ENCODE assay signal across 13 cellular contexts in the genomic region with DNA sequence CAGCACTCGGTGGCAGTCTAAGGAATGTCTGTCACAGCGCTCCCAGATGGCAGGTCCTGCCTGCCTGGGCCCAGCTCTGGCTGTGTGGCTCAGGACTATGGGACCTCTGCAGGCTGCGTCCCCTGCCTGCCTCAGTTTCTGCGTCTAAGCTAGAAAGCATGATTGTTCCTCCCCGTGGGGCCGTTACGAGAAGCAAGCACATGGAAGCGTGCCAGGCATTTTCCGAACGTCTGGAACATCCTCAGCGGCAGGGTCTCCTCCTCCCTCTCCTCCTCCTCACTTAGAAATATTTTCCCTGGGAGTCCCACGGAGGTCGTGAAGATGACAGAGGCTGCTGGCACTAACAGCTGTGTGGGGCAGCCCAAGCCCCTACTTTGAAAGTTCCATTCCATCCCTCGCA. TPM values are rescaled to one million over a fixed set of nuclear protein-coding genes. Genes with fewer than 3 reads are reported as not detected.
A peak's percentile ranks its signal among the peaks of the same experiment; 100 is the strongest.
DNase-seq lines count a peak whose midpoint lies in the region; ATAC-seq and TF ChIP-seq lines count a peak whose summit lies in the region.
"Had no signal": no experiment of that assay in that cellular context is flagged by ENCODE, and none has a peak within 500 bp of the region (broad histone marks: within the 10 kb centered on the region; RNA-seq: fewer than 3 reads in every experiment).

No MANE protein-coding gene starts in this region.

- peak overlapping the region in 4 of 6 donors; percentile 20 to 99 (median 60) for H3K27ac Mint-ChIP-seq in immature natural killer cell
- H3K27ac Mint-ChIP-seq: dendritic cell treated with granulocyte-macrophage colony-stimulating factor and Interleukin-4, amounts not matched to agents 40 ng/mL and 50 ng/mL, for 4 days had no signal

- no peak for TF ChIP-seq POLR2A in vagina (IDR thresholded peaks at IDR 0.05)

- no peak for DNase-seq in SK-N-SH
- no peak for DNase-seq in immature natural killer cell
- DNase-seq in psoas muscle: peak in 1 of 2 donors; percentile 69
- DNase-seq in vagina (ENCODE audit: extremely low spot score in 2 of 2): no peak
- DNase-seq in AG20443 (ENCODE audit: low spot score): no peak
- no peak for DNase-seq in foreskin keratinocyte
- DNase-seq in glomerular visceral epithelial cell (ENCODE audit: extremely low spot score): no peak
- DNase-seq: NCI-H1417 treated with DMSO at 0.1 percent for 48 hours; NCI-H526 treated with DMSO at 0.1 percent for 48 hours; stimulated activated CD4-positive, alpha-beta T cell treated with anti-CD3 and anti-CD28 coated beads, Interleukin-4, amount 100 ng/mL, for 4 hours had no signal

- peaks cover 29% of the 10 kb centered on the region for H3F3A ChIP-seq in SK-N-SH (replicated peaks; ENCODE audit: insufficient read depth)

- H3K9me3 Mint-ChIP-seq in immature natural killer cell: no peaks in the 10 kb centered on the region
- H3K9me3 Mint-ChIP-seq: dendritic cell treated with granulocyte-macrophage colony-stimulating factor and Interleukin-4, amounts not matched to agents 40 ng/mL and 50 ng/mL, for 4 days had no signal

- no peaks in the 10 kb centered on the region for H3K9me2 ChIP-seq in SK-N-SH

- POLR2A ChIA-PET in SK-N-SH (lab: Yijun Ruan, JAX): no interaction called here

- peaks cover 23% of the 10 kb centered on the region in 3 donors for H3K27me3 Mint-ChIP-seq in immature natural killer cell (ENCODE audit: low read depth in 3 of 3)

- no peak for TF ChIP-seq CTCF in SK-N-SH (IDR thresholded peaks at IDR 0.05)
- no peak for TF ChIP-seq CTCF in psoas muscle (IDR thresholded peaks at IDR 0.05)
- TF ChIP-seq CTCF in vagina (IDR thresholded peaks at IDR 0.05): no peak
- no peak for TF ChIP-seq CTCF in foreskin keratinocyte (conservative IDR thresholded peaks at IDR 0.05)

- H3K27ac ChIP-seq in SK-N-SH (ENCODE audit: low read depth in 2 of 2, low read length in 1 of 2): peak overlapping the region; percentile 73 to 96; a peak in 3 of 4 replicates
- peak overlapping the region; percentile 93 for H3K27ac ChIP-seq in psoas muscle
- H3K27ac ChIP-seq in vagina: peak overlapping the region; percentile 90
- H3K27ac ChIP-seq in foreskin keratinocyte: no peak overlapping the region
- H3K27ac ChIP-seq: 22Rv1 had no signal

- no peaks in the 10 kb centered on the region for H3K36me3 Mint-ChIP-seq in immature natural killer cell

- H3K36me3 ChIP-seq in SK-N-SH (replicated peaks in 1 of 2; ENCODE audit: control insufficient read depth in 1 of 2, insufficient read depth in 2 of 2, low read length in 1 of 2) (peaks cover 0 to 2% of the 10 kb centered on the region in 2 experiments), psoas muscle (ENCODE audit: insufficient read depth in 1 of 2, low read depth in 1 of 2) (no peaks in the 10 kb centered on the region), vagina (no peaks in the 10 kb centered on the region)

- no peaks in the 10 kb centered on the region for H3K27me3 ChIP-seq in SK-N-SH (ENCODE audit: insufficient read depth)
- H3K27me3 ChIP-seq in psoas muscle (ENCODE audit: insufficient read depth in 3 of 3, low read length in 2 of 3): no peaks in the 10 kb centered on the region
- no peaks in the 10 kb centered on the region for H3K27me3 ChIP-seq in vagina
- peaks cover 3% of the 10 kb centered on the region for H3K27me3 ChIP-seq in foreskin keratinocyte

- ATAC-seq in SK-N-SH treated with all-trans-retinoic acid at 6 μM for 48 hours (no peak), psoas muscle (no peak), foreskin keratinocyte (no peak)

- CTCF ChIA-PET in SK-N-SH (lab: Yijun Ruan, JAX): interaction anchor here (0.7 to 10.7 kb wide), 7 partner anchors 16 to 104 kb away, joined by 3 to 211 read pairs (median 33); no protein-coding TSS in a partner anchor

- WGBS in SK-N-SH (ENCODE audit: low lambda C conversion rate): 94% methylated on average over 11 of the region's 14 CpGs
- WGBS in psoas muscle, 3 donors: 35 to 55% (median 38%) methylated on average over 14 of the region's 14 CpGs

- peaks cover 30 to 35% of the 10 kb centered on the region in 2 donors for H3K4me1 Mint-ChIP-seq in immature natural killer cell

- H3K9ac ChIP-seq in SK-N-SH: peak overlapping the region; percentile 58; the same call in 1 of the 2 replicates

- H3K79me2 ChIP-seq in SK-N-SH (ENCODE audit: insufficient read depth): peaks cover 53% of the 10 kb centered on the region

- no peak for TF ChIP-seq RAD21 in SK-N-SH (IDR thresholded peaks at IDR 0.05; ENCODE audit: low read length)

- peak overlapping the region; percentile 59 for H3K4me2 ChIP-seq in SK-N-SH

- no peak overlapping the region for H3K4me3 Mint-ChIP-seq in immature natural killer cell
- H3K4me3 Mint-ChIP-seq: dendritic cell treated with granulocyte-macrophage colony-stimulating factor and Interleukin-4, amounts not matched to agents 40 ng/mL and 50 ng/mL, for 4 days had no signal

- H3K4me1 ChIP-seq in SK-N-SH (ENCODE audit: control insufficient read depth in 1 of 2, insufficient read depth in 2 of 2, low read depth in 1 of 2, low read length in 1 of 2) (peaks cover 41 to 47% of the 10 kb centered on the region in 2 experiments), psoas muscle (peaks cover 59% of the 10 kb centered on the region), vagina (peaks cover 48% of the 10 kb centered on the region), foreskin keratinocyte (peaks cover 16% of the 10 kb centered on the region)

- H3K9me3 ChIP-seq in SK-N-SH (no peaks in the 10 kb centered on the region), psoas muscle (no peaks in the 10 kb centered on the region), vagina (no peaks in the 10 kb centered on the region)

- H4K20me1 ChIP-seq in SK-N-SH (ENCODE audit: insufficient read depth): no peaks in the 10 kb centered on the region

- H3K4me3 ChIP-seq in SK-N-SH (ENCODE audit: low read depth in 2 of 2, low read length in 1 of 2) (no peak overlapping the region), psoas muscle (no peak overlapping the region), vagina (peak overlapping the region in 1 of 2 donors; percentile 4)

- TF ChIP-seq EP300 in SK-N-SH (IDR thresholded peaks at IDR 0.05; ENCODE audit: borderline replicate concordance in 1 of 2, low read depth in 1 of 2, low read length in 1 of 2): no peak

- intact Hi-C loops in psoas muscle (cut with DNase I): loop anchor here in 1 of 2 donors (5.0 kb wide), 1 partner anchor 73 kb away; no protein-coding TSS in a partner anchor
- intact Hi-C loops in vagina (cut with DNase I): no loop called here

- no peak overlapping the region for H2AFZ ChIP-seq in SK-N-SH (ENCODE audit: low read depth)

TF ChIP-seq in SK-N-SH, 30 proteins besides CTCF, POLR2A, EP300 and RAD21:
- TF ChIP-seq RFX5 (IDR thresholded peaks at IDR 0.05; ENCODE audit: low read length): no peak
- no peak for TF ChIP-seq RCOR1 (IDR thresholded peaks at IDR 0.05; ENCODE audit: low read length)
- no peak for TF ChIP-seq ELF1 (IDR thresholded peaks at IDR 0.05)
- no peak for TF ChIP-seq CHD2 (IDR thresholded peaks at IDR 0.05; ENCODE audit: low read length, partially characterized antibody)
- TF ChIP-seq, protein P1, sequence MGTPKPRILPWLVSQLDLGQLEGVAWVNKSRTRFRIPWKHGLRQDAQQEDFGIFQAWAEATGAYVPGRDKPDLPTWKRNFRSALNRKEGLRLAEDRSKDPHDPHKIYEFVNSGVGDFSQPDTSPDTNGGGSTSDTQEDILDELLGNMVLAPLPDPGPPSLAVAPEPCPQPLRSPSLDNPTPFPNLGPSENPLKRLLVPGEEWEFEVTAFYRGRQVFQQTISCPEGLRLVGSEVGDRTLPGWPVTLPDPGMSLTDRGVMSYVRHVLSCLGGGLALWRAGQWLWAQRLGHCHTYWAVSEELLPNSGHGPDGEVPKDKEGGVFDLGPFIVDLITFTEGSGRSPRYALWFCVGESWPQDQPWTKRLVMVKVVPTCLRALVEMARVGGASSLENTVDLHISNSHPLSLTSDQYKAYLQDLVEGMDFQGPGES (IDR thresholded peaks at IDR 0.05; ENCODE audit: low read depth, low read length): no peak

TF ChIP-seq in SK-N-SH treated with all-trans-retinoic acid at 6 μM for 48 hours, 23 proteins besides CTCF, POLR2A, EP300 and RAD21 (continues in another document):
- TF ChIP-seq CREB5 (CRISPR knock-in tag; IDR thresholded peaks at IDR 0.05; ENCODE audit: low read depth) (no peak), ARNTL (CRISPR knock-in tag; IDR thresholded peaks at IDR 0.05; ENCODE audit: borderline replicate concordance, low read depth) (no peak), ZNF8 (CRISPR knock-in tag; IDR thresholded peaks at IDR 0.05) (no peak), ZNF565 (CRISPR knock-in tag; conservative IDR thresholded peaks at IDR 0.05; ENCODE audit: low read depth) (no peak), TCF4 (CRISPR knock-in tag; IDR thresholded peaks at IDR 0.05; ENCODE audit: borderline replicate concordance) (no peak), GLIS3 (CRISPR knock-in tag; IDR thresholded peaks at IDR 0.05) (no peak), ZNF70 (CRISPR knock-in tag; IDR thresholded peaks at IDR 0.05) (no peak), RARB (CRISPR knock-in tag; IDR thresholded peaks at IDR 0.05) (no peak), ZC3H10 (CRISPR knock-in tag; IDR thresholded peaks at IDR 0.05) (no peak), ZFP30 (CRISPR knock-in tag; IDR thresholded peaks at IDR 0.05) (no peak), BACH2 (CRISPR knock-in tag; IDR thresholded peaks at IDR 0.05; ENCODE audit: borderline replicate concordance) (no peak)

RNA-seq across cellular contexts. Expression of gene LRRFIP1, which starts 43.3 kb away (rescaled TPM):
- 47.3 and 60.9 TPM in 2 replicates for polyA plus RNA-seq in SK-N-SH (2012; rRNA removed)
- 62.7 and 74.9 TPM in 2 replicates for polyA plus RNA-seq in SK-N-SH (2012; cell fraction: cytosol; rRNA removed)
- 51.7 and 73.1 TPM in 2 replicates for polyA plus RNA-seq in SK-N-SH (2012; cell fraction: nucleus; rRNA removed)
- polyA plus RNA-seq in immature natural killer cell: 100 to 1,000 TPM in 1 of 3 donors, 10 to 100 TPM in 2; 62.5 to 137 (median 80.0) TPM
- total RNA-seq in psoas muscle: 100 to 1,000 TPM in 1 of 4 donors, 10 to 100 TPM in 3; 91.9 to 108 (median 93.4) TPM
- polyA plus RNA-seq in psoas muscle: 10 to 100 TPM; 42.3 to 62.6 (median 50.4) TPM
- total RNA-seq in vagina: 132 TPM
- 91.7 and 95.3 TPM in 2 replicates for total RNA-seq in foreskin keratinocyte
- 30.1 and 32.3 TPM in 2 replicates for polyA plus RNA-seq in foreskin keratinocyte
